27 cellular contexts compared by ENCODE assay signal in the genomic region with DNA sequence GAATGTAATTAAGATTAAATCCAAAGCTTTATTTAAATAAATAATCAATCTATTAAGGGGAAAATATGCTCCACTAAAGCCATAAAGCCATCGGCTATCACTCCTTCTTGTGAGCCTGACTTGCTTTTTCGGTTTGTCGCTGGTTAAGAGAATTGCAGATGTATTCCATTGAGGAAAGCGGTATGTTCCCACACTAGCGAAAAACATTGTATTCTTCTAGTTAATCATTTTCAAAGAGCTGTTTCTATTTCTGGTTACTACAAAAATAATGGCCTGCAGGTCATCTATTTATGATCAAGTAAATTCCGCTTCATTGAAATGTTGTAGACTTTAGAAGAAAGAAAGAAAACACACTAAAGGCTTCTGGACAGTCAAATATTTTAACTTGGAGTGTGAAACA.
A peak's percentile ranks its signal among the peaks of the same experiment; 100 is the strongest.
DNase-seq lines count a peak whose midpoint lies in the region; ATAC-seq and TF ChIP-seq lines count a peak whose summit lies in the region.
"Had no signal": no experiment of that assay in that cellular context is flagged by ENCODE, and none has a peak within 500 bp of the region (broad histone marks: within the 10 kb centered on the region; RNA-seq: fewer than 3 reads in every experiment).

No MANE protein-coding gene starts in this region.

- WGBS in mesenchymal stem cell = 87% methylated on average over 4 of the region's 6 CpGs

- CTCF ChIA-PET in CD4-positive, alpha-beta T cell (lab: Charles Lee) = no interaction called here

- H2BK120ac ChIP-seq in mesenchymal stem cell (ENCODE audit: low read depth, low read length) = no peak overlapping the region

- H3K27me3 ChIP-seq in endocrine pancreas (ENCODE audit: control insufficient read depth, insufficient read depth, low read length) = no peaks in the 10 kb centered on the region
- no peaks in the 10 kb centered on the region for H3K27me3 ChIP-seq in left ventricle myocardium inferior (ENCODE audit: low read depth)
- no peaks in the 10 kb centered on the region for H3K27me3 ChIP-seq in mesenchymal stem cell (ENCODE audit: control insufficient read depth in 1 of 2, insufficient read depth in 1 of 2, low read length in 2 of 2)
- H3K27me3 ChIP-seq in tibial artery = no peaks in the 10 kb centered on the region
- H3K27me3 ChIP-seq in CD4-positive, alpha-beta T cell (ENCODE audit: control insufficient read depth, insufficient read depth, low read length) = no peaks in the 10 kb centered on the region
- H3K27me3 ChIP-seq: BLaER1 treated with 17β-estradiol and CSF1 and Interleukin-3, amounts not matched to agents 10 nM and 100 nM; MG63; ovary had no signal

- H3K14ac ChIP-seq in mesenchymal stem cell (ENCODE audit: low read length in 2 of 2) = no peak overlapping the region

- no peak overlapping the region for H2BK12ac ChIP-seq in mesenchymal stem cell (ENCODE audit: low read length in 2 of 2)

- no peak overlapping the region for H3K18ac ChIP-seq in mesenchymal stem cell (ENCODE audit: low read depth in 1 of 2, low read length in 2 of 2)

- intact Hi-C loops in left ventricle myocardium inferior (cut with micrococcal nuclease) = no loop called here
- intact Hi-C loops in tibial artery (cut with DNase I; ENCODE audit: low total_unique reads) = no loop called here
- intact Hi-C loops in CD4-positive, alpha-beta T cell (cut with DNase I, micrococcal nuclease) = no loop called here

- H3K4me1 ChIP-seq in endocrine pancreas (ENCODE audit: control insufficient read depth, insufficient read depth, low read length) = peaks cover 14% of the 10 kb centered on the region
- peaks cover 28% of the 10 kb centered on the region for H3K4me1 ChIP-seq in left ventricle myocardium inferior
- H3K4me1 ChIP-seq in mesenchymal stem cell (ENCODE audit: control insufficient read depth, insufficient read depth, low read depth, low read length) = peaks cover 2% of the 10 kb centered on the region
- H3K4me1 ChIP-seq in tibial artery = peaks cover 0 to 36% (median 10%) of the 10 kb centered on the region in 4 donors
- H3K4me1 ChIP-seq: BLaER1 treated with 17β-estradiol and CSF1 and Interleukin-3, amounts not matched to agents 10 nM and 100 nM had no signal

- DNase-seq in left ventricle myocardium inferior (no peak), mesenchymal stem cell (no peak), tibial artery (no peak), midbrain (lab: John Stamatoyannopoulos, UW) (no peak)
- no peak for DNase-seq in CD4-positive, alpha-beta T cell
- DNase-seq: activated CD8-positive, alpha-beta memory T cell treated with anti-CD3 and anti-CD28 coated beads, Interleukin-2, amount 10 ng/mL, durations not matched to agents 7 days and 5 days; activated gamma-delta T cell treated with Interleukin-2 at 50 U/mL for 16 hours; activated naive CD8-positive, alpha-beta T cell treated with anti-CD3 and anti-CD28 coated beads, Interleukin-2, amount 10 ng/mL, durations not matched to agents 7 days and 5 days; activated T-cell treated with anti-CD3 and anti-CD28 coated beads, Interleukin-2, amount 50 U/mL, for 4 hours; COR-L47; dermis blood vessel endothelial cell; DMS79; KG1; MG63; NCI-H2029; NCI-H524 treated with DMSO at 0.1 percent for 48 hours; nephron progenitor cell; ovary; stimulated activated CD4-positive, alpha-beta T cell treated with anti-CD3 and anti-CD28 coated beads, Interleukin-4, amount 100 ng/mL, for 1 hour; T-helper 17 cell; trophoblast cell had no signal

- no peak overlapping the region for H3K4me3 Mint-ChIP-seq in CD4-positive, alpha-beta T cell
- H3K4me3 Mint-ChIP-seq: activated CD8-positive, alpha-beta memory T cell treated with anti-CD3 and anti-CD28 coated beads, Interleukin-2, amount 10 ng/mL, durations not matched to agents 7 days and 5 days; activated naive CD8-positive, alpha-beta T cell treated with anti-CD3 and anti-CD28 coated beads, Interleukin-2, amount 10 ng/mL, durations not matched to agents 7 days and 5 days; activated T-cell treated with anti-CD3 and anti-CD28 coated beads, Interleukin-2, amount 50 U/mL, for 4 hours; central memory CD8-positive, alpha-beta T cell; nephron progenitor cell; T-helper 17 cell had no signal

- H4K91ac ChIP-seq in mesenchymal stem cell (ENCODE audit: low read length) = no peak overlapping the region

- peak overlapping the region; percentile 88 for H3K27ac ChIP-seq in left ventricle myocardium inferior (replicated peaks)
- no peak overlapping the region for H3K27ac ChIP-seq in mesenchymal stem cell (ENCODE audit: low read length, poor library complexity, severe bottlenecking)
- H3K27ac ChIP-seq in tibial artery = peak overlapping the region; percentile 62 to 74
- no peak overlapping the region for H3K27ac ChIP-seq in CD4-positive, alpha-beta T cell (ENCODE audit: low read depth, low read length)
- H3K27ac ChIP-seq: BLaER1 treated with 17β-estradiol and CSF1 and Interleukin-3, amounts not matched to agents 10 nM and 100 nM; HL-60 had no signal

- ATAC-seq in CD4-positive, alpha-beta T cell (ENCODE audit: poor library complexity) = no peak
- ATAC-seq in GM21737 (IDR thresholded peaks at IDR 0.05; ENCODE audit: unreplicated experiment) = no peak
- ATAC-seq: activated CD8-positive, alpha-beta memory T cell treated with anti-CD3 and anti-CD28 coated beads, Interleukin-2, amount 10 ng/mL, durations not matched to agents 7 days and 5 days; activated T-cell treated with anti-CD3 and anti-CD28 coated beads, Interleukin-2, amount 50 U/mL, for 4 hours; HCT116; T-helper 17 cell had no signal

- H3K36me3 Mint-ChIP-seq in CD4-positive, alpha-beta T cell (ENCODE audit: low read depth) = no peaks in the 10 kb centered on the region
- H3K36me3 Mint-ChIP-seq: activated CD8-positive, alpha-beta memory T cell treated with anti-CD3 and anti-CD28 coated beads, Interleukin-2, amount 10 ng/mL, durations not matched to agents 7 days and 5 days; activated naive CD8-positive, alpha-beta T cell treated with anti-CD3 and anti-CD28 coated beads, Interleukin-2, amount 10 ng/mL, durations not matched to agents 7 days and 5 days had no signal

- H3K4me2 ChIP-seq in mesenchymal stem cell (ENCODE audit: low read length, poor library complexity, severe bottlenecking) = no peak overlapping the region
- H3K4me2 ChIP-seq: BLaER1 treated with 17β-estradiol and CSF1 and Interleukin-3, amounts not matched to agents 10 nM and 100 nM had no signal

- no peaks in the 10 kb centered on the region for H3K4me1 Mint-ChIP-seq in CD4-positive, alpha-beta T cell (ENCODE audit: low read depth)
- H3K4me1 Mint-ChIP-seq: activated CD8-positive, alpha-beta memory T cell treated with anti-CD3 and anti-CD28 coated beads, Interleukin-2, amount 10 ng/mL, durations not matched to agents 7 days and 5 days; activated naive CD8-positive, alpha-beta T cell treated with anti-CD3 and anti-CD28 coated beads, Interleukin-2, amount 10 ng/mL, durations not matched to agents 7 days and 5 days; central memory CD8-positive, alpha-beta T cell; T-helper 17 cell had no signal

- H3K4ac ChIP-seq in mesenchymal stem cell (ENCODE audit: low read depth in 1 of 2, low read length in 2 of 2) = no peak overlapping the region

- no peak overlapping the region for H4K8ac ChIP-seq in mesenchymal stem cell (ENCODE audit: low read length)

- H3K9ac ChIP-seq in endocrine pancreas (ENCODE audit: control insufficient read depth, insufficient read depth, low read length) = peak overlapping the region; percentile 60
- peak overlapping the region; percentile 70 for H3K9ac ChIP-seq in mesenchymal stem cell (ENCODE audit: low read length)
- H3K9ac ChIP-seq: BLaER1 treated with 17β-estradiol and CSF1 and Interleukin-3, amounts not matched to agents 10 nM and 100 nM had no signal

- H3K9me3 ChIP-seq in endocrine pancreas (ENCODE audit: control insufficient read depth, low read length) = no peaks in the 10 kb centered on the region
- H3K9me3 ChIP-seq in left ventricle myocardium inferior (replicated peaks) = peaks cover 4% of the 10 kb centered on the region
- no peaks in the 10 kb centered on the region for H3K9me3 ChIP-seq in mesenchymal stem cell (ENCODE audit: control insufficient read depth, low read length)
- no peaks in the 10 kb centered on the region for H3K9me3 ChIP-seq in tibial artery
- no peaks in the 10 kb centered on the region for H3K9me3 ChIP-seq in CD4-positive, alpha-beta T cell (ENCODE audit: control insufficient read depth, low read length)
- H3K9me3 ChIP-seq: BLaER1 treated with 17β-estradiol and CSF1 and Interleukin-3, amounts not matched to agents 10 nM and 100 nM; MG63; ovary had no signal

- H3K79me1 ChIP-seq in mesenchymal stem cell (replicated peaks; ENCODE audit: low read length, poor library complexity, severe bottlenecking) = no peaks in the 10 kb centered on the region

- H3K9me3 Mint-ChIP-seq in CD4-positive, alpha-beta T cell = no peaks in the 10 kb centered on the region
- H3K9me3 Mint-ChIP-seq: activated naive CD8-positive, alpha-beta T cell treated with anti-CD3 and anti-CD28 coated beads, Interleukin-2, amount 10 ng/mL, durations not matched to agents 7 days and 5 days; central memory CD8-positive, alpha-beta T cell had no signal

- H2BK5ac ChIP-seq in mesenchymal stem cell (ENCODE audit: low read depth, low read length, poor library complexity, severe bottlenecking) = no peak overlapping the region

- H3K23ac ChIP-seq in mesenchymal stem cell (ENCODE audit: low read length in 2 of 2) = no peak overlapping the region

- H2AK5ac ChIP-seq in mesenchymal stem cell (ENCODE audit: low read length, severe bottlenecking) = no peak overlapping the region

- no peaks in the 10 kb centered on the region for H3K36me3 ChIP-seq in endocrine pancreas (ENCODE audit: control insufficient read depth, insufficient read depth, low read length)
- no peaks in the 10 kb centered on the region for H3K36me3 ChIP-seq in left ventricle myocardium inferior
- H3K36me3 ChIP-seq in mesenchymal stem cell (ENCODE audit: control insufficient read depth in 1 of 2, insufficient read depth in 2 of 2, low read depth in 1 of 2, low read length in 2 of 2) = no peaks in the 10 kb centered on the region
- no peaks in the 10 kb centered on the region for H3K36me3 ChIP-seq in tibial artery
- H3K36me3 ChIP-seq: BLaER1 treated with 17β-estradiol and CSF1 and Interleukin-3, amounts not matched to agents 10 nM and 100 nM; MG63; ovary had no signal

- H3K27ac Mint-ChIP-seq in CD4-positive, alpha-beta T cell = no peak overlapping the region
- H3K27ac Mint-ChIP-seq: activated CD8-positive, alpha-beta memory T cell treated with anti-CD3 and anti-CD28 coated beads, Interleukin-2, amount 10 ng/mL, durations not matched to agents 7 days and 5 days; activated naive CD8-positive, alpha-beta T cell treated with anti-CD3 and anti-CD28 coated beads, Interleukin-2, amount 10 ng/mL, durations not matched to agents 7 days and 5 days; nephron progenitor cell; T-helper 17 cell had no signal

- no peaks in the 10 kb centered on the region for H3K27me3 Mint-ChIP-seq in CD4-positive, alpha-beta T cell
- H3K27me3 Mint-ChIP-seq: activated CD8-positive, alpha-beta memory T cell treated with anti-CD3 and anti-CD28 coated beads, Interleukin-2, amount 10 ng/mL, durations not matched to agents 7 days and 5 days; activated naive CD8-positive, alpha-beta T cell treated with anti-CD3 and anti-CD28 coated beads, Interleukin-2, amount 10 ng/mL, durations not matched to agents 7 days and 5 days; central memory CD8-positive, alpha-beta T cell had no signal

- no peak overlapping the region for H2BK15ac ChIP-seq in mesenchymal stem cell (ENCODE audit: low read depth, poor library complexity, severe bottlenecking)

- H2AFZ ChIP-seq in mesenchymal stem cell (ENCODE audit: low read depth, low read length) = no peak overlapping the region

- POLR2A ChIA-PET in CD4-positive, alpha-beta T cell (lab: Charles Lee) = no interaction called here

- H3K4me3 ChIP-seq in endocrine pancreas (ENCODE audit: control insufficient read depth, insufficient read depth, low read length) (peak overlapping the region; percentile 80), left ventricle myocardium inferior (peak overlapping the region; percentile 28), mesenchymal stem cell (ENCODE audit: insufficient read depth in 1 of 2, low read depth in 1 of 2, low read length in 2 of 2) (no peak overlapping the region), tibial artery (peak overlapping the region; percentile 40)
- H3K4me3 ChIP-seq: BLaER1 treated with 17β-estradiol and CSF1 and Interleukin-3, amounts not matched to agents 10 nM and 100 nM; MG63; ovary had no signal

- TF ChIP-seq CTCF in left ventricle myocardium inferior (IDR thresholded peaks at IDR 0.05; ENCODE audit: borderline replicate concordance) (no peak), tibial artery (IDR thresholded peaks at IDR 0.05) (no peak)
- no peak for TF ChIP-seq CTCF in CD4-positive, alpha-beta T cell (IDR thresholded peaks at IDR 0.05)

Comparison
In these comparisons a context has a peak if more than half of its experiments do, and no peak if none do; other contexts are left out.
1. H3K4me3 ChIP-seq: peak in endocrine pancreas (single experiment), left ventricle myocardium inferior (single experiment) and tibial artery (2 of 2); none in mesenchymal stem cell (0 of 2).
2. H3K27ac ChIP-seq: peak in left ventricle myocardium inferior (single experiment) and tibial artery (2 of 2); none in mesenchymal stem cell (single experiment) and CD4-positive, alpha-beta T cell (single experiment).